ENCODE assay signal across 22 cellular contexts in the genomic region with DNA sequence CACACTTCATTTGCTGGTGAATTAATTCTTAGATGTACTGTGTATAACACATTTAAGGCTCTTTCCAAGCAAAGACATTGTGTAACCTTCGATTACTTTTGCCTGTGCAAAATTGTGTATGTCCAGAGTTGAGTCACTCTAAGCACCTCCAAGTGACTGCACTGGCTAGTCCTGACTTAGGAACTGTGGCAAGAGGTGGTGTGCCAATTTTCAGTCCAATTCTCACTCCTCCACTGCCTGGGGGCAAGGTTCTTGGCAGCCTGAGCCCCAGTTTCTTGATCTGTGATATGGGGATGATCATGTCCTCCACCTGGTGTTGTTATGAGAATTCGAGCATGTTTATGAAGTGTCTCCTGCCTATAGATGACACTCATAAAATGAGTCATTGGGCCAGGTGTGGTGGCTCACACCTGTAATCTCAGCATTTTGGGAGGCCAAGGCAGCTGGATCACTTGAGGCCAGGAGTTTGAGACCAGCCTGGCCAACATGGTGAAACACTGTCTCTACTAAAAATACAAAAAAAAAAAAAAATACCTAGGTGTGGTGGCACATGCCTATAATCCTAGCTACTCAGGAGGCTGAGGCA.
"Had no signal": no experiment of that assay in that cellular context is flagged by ENCODE, and none has a peak within 500 bp of the region (broad histone marks: within the 10 kb centered on the region; RNA-seq: fewer than 3 reads in every experiment).

No MANE protein-coding gene starts in this region.

- DNase-seq: cortex of kidney; effector memory CD4-positive, alpha-beta T cell; immature natural killer cell; left ventricle myocardium inferior; lower lobe of right lung; naive thymus-derived CD4-positive, alpha-beta T cell; nephron progenitor cell; psoas muscle; retina; spleen; stimulated activated CD4-positive, alpha-beta T cell treated with anti-CD3 and anti-CD28 coated beads, Interleukin-2, amount 100 ng/mL, for 24 hours; stimulated activated CD4-positive, alpha-beta T cell treated with anti-CD3 and anti-CD28 coated beads, Interleukin-4, amount 100 ng/mL, for 4 hours; stimulated activated naive CD4-positive, alpha-beta T cell; stomach; substantia nigra; trophoblast cell had no signal

- FAIRE-seq: endometrium, keratinocyte, urothelium cell line had no signal

- ATAC-seq: foreskin keratinocyte; lower lobe of right lung; naive thymus-derived CD4-positive, alpha-beta T cell; sciatic nerve had no signal

- H3K27ac ChIP-seq: epithelial cell of prostate, foreskin keratinocyte, left ventricle myocardium inferior, lower lobe of right lung, psoas muscle, spleen, stomach had no signal

- H3K4me1 ChIP-seq: foreskin keratinocyte, left ventricle myocardium inferior, lower lobe of right lung, spleen had no signal

- H3K9me3 ChIP-seq: left ventricle myocardium inferior, lower lobe of right lung, psoas muscle, spleen, stomach had no signal

- H3K4me3 ChIP-seq: left ventricle myocardium inferior, lower lobe of right lung, psoas muscle, spleen, stomach had no signal

- H3K36me3 ChIP-seq: left ventricle myocardium inferior, lower lobe of right lung, spleen, stomach had no signal

- H3K27me3 ChIP-seq: foreskin keratinocyte, stomach had no signal
